In genomic region chr16:4614571-4615388, GRCh38 we compare ENCODE assay signal across 1 cellular context.
TF ChIP-seq lines count a peak whose summit lies in the region.

TSS of gene UBALD1 (minus strand) at chr16:4614888. CDS start at chr16:4614797, 91 bp downstream.

TF ChIP-seq in K562, 482 proteins besides CTCF, POLR2A, EP300 and RAD21 (continued from another document):
- peak; percentile 63; the same call in 1 of the 2 replicates for TF ChIP-seq CUX1 (CRISPR knock-in tag; IDR thresholded peaks at IDR 0.05)
- no peak for TF ChIP-seq AFF4 (CRISPR knock-in tag; IDR thresholded peaks at IDR 0.05)
- no peak for TF ChIP-seq TCF7 (IDR thresholded peaks at IDR 0.05; ENCODE audit: borderline replicate concordance)
- peak; percentile 75 for TF ChIP-seq MAX (CRISPR knock-in tag; IDR thresholded peaks at IDR 0.05)
- TF ChIP-seq NR3C1 (CRISPR knock-in tag; IDR thresholded peaks at IDR 0.05) = 0 out of 2 replicates have a peak, but pooled peaks have one; percentile 42
- no peak for TF ChIP-seq SRSF3 (IDR thresholded peaks at IDR 0.05; ENCODE audit: insufficient read depth, low read length)
- TF ChIP-seq HOXB6 (CRISPR knock-in tag; IDR thresholded peaks at IDR 0.05; ENCODE audit: borderline replicate concordance) = no peak
- TF ChIP-seq ERF (CRISPR knock-in tag; IDR thresholded peaks at IDR 0.05) = no peak
- no peak for TF ChIP-seq ZNF77 (CRISPR knock-in tag; IDR thresholded peaks at IDR 0.05)
- TF ChIP-seq HNRNPLL (IDR thresholded peaks at IDR 0.05; ENCODE audit: low read depth, low read length, poor library complexity, severe bottlenecking) = peak; percentile 41
- no peak for TF ChIP-seq DEAF1 (CRISPR knock-in tag; IDR thresholded peaks at IDR 0.05)
- no peak for TF ChIP-seq MYNN (IDR thresholded peaks at IDR 0.05)
- no peak for TF ChIP-seq MYNN (CRISPR knock-in tag; IDR thresholded peaks at IDR 0.05)
- TF ChIP-seq HDAC1 (IDR thresholded peaks at IDR 0.05) = peak in 1 of 2 experiments; percentile 73; a peak in 2 of 4 replicates
- TF ChIP-seq FOXJ2 (tag; IDR thresholded peaks at IDR 0.05) = no peak
- TF ChIP-seq ARID1B (IDR thresholded peaks at IDR 0.05) = no peak
- no peak for TF ChIP-seq ZNF134 (CRISPR knock-in tag; conservative IDR thresholded peaks at IDR 0.05)
- TF ChIP-seq NCOA1 (IDR thresholded peaks at IDR 0.05; ENCODE audit: low read depth) = no peak; the same call in 1 of the 2 replicates
- 0 out of 2 replicates have a peak, but pooled peaks have one; percentile 41 for TF ChIP-seq ZNF668 (CRISPR knock-in tag; IDR thresholded peaks at IDR 0.05)
- no peak for TF ChIP-seq FUS (optimal IDR thresholded peaks at IDR 0.05; ENCODE audit: low read depth, low read length)
- TF ChIP-seq CREB5 (CRISPR knock-in tag; IDR thresholded peaks at IDR 0.05) = no peak
- no peak for TF ChIP-seq EZH2 (IDR thresholded peaks at IDR 0.05; ENCODE audit: borderline replicate concordance, low read depth, low read length)
- TF ChIP-seq KLF1 (tag; IDR thresholded peaks at IDR 0.05) = no peak
- peak; percentile 64 for TF ChIP-seq EGR1 (conservative IDR thresholded peaks at IDR 0.05)
- TF ChIP-seq SREBF2 (CRISPR knock-in tag; IDR thresholded peaks at IDR 0.05) = no peak
- no peak for TF ChIP-seq IRF1 (CRISPR knock-in tag; IDR thresholded peaks at IDR 0.05; ENCODE audit: borderline replicate concordance)
- TF ChIP-seq ZNF584 (CRISPR knock-in tag; IDR thresholded peaks at IDR 0.05; ENCODE audit: low read depth) = no peak
- peak; percentile 43 to 74; a peak in 2 of 4 replicates for TF ChIP-seq SIN3A (IDR thresholded peaks at IDR 0.05; ENCODE audit: borderline replicate concordance in 2 of 2, control insufficient read depth in 1 of 2, low read depth in 2 of 2, low read length in 2 of 2)
- no peak for TF ChIP-seq CBX3 (IDR thresholded peaks at IDR 0.05; ENCODE audit: borderline replicate concordance in 1 of 2, low read length in 2 of 2)
- no peak for TF ChIP-seq ZNF583 (CRISPR knock-in tag; IDR thresholded peaks at IDR 0.05)
- no peak for TF ChIP-seq BCLAF1 (IDR thresholded peaks at IDR 0.05; ENCODE audit: borderline replicate concordance in 1 of 2, control insufficient read depth in 1 of 2, low read depth in 2 of 2, low read length in 1 of 2)
- TF ChIP-seq MAFG (tag; conservative IDR thresholded peaks at IDR 0.05) = no peak
- TF ChIP-seq ZNF212 (CRISPR knock-in tag; IDR thresholded peaks at IDR 0.05) = no peak
- TF ChIP-seq TRIM25 (IDR thresholded peaks at IDR 0.05; ENCODE audit: borderline replicate concordance) = no peak
- TF ChIP-seq PBX2 (CRISPR knock-in tag; IDR thresholded peaks at IDR 0.05; ENCODE audit: low read depth) = no peak
- no peak for TF ChIP-seq PBX2 (tag; conservative IDR thresholded peaks at IDR 0.05; ENCODE audit: low read depth)
- peak; percentile 93 for TF ChIP-seq SAFB (IDR thresholded peaks at IDR 0.05; ENCODE audit: borderline replicate concordance, low read depth, low read length)
- TF ChIP-seq SMAD1 (IDR thresholded peaks at IDR 0.05; ENCODE audit: low read depth, low read length, partially characterized antibody) = peak; percentile 85
- TF ChIP-seq ZFP1 (CRISPR knock-in tag; IDR thresholded peaks at IDR 0.05) = no peak
